ENCODE assay signal across 8 cellular contexts in genomic region chr14:60649815-60650381, GRCh38. TPM values are rescaled to one million over a fixed set of nuclear protein-coding genes. Genes with fewer than 3 reads are reported as not detected.
A peak's percentile ranks its signal among the peaks of the same experiment; 100 is the strongest.
DNase-seq lines count a peak whose midpoint lies in the region; ATAC-seq, FAIRE-seq and TF ChIP-seq lines count a peak whose summit lies in the region.

No MANE protein-coding gene starts in this region.

- no peaks in the 10 kb centered on the region for H3K79me2 ChIP-seq in keratinocyte (ENCODE audit: control insufficient read depth, insufficient read depth, low read length)

- in situ Hi-C loops in ACHN (cut with HindIII; ENCODE audit: low pct_ligation_motif_present, low pct_unique_long_range_greater_than_20kb, low sequenced_read_pairs) = no loop called here

- H3K4me2 ChIP-seq in keratinocyte (ENCODE audit: control insufficient read depth, extremely low read depth, insufficient read depth, low read depth, low read length) = peak overlapping the region; percentile 90

- H3K9me1 ChIP-seq in keratinocyte (ENCODE audit: control insufficient read depth, extremely low read depth, insufficient read depth, low read length) = no peaks in the 10 kb centered on the region

- no peak overlapping the region for H3K9ac ChIP-seq in keratinocyte (ENCODE audit: control insufficient read depth, extremely low read depth, insufficient read depth, low read length)

- DNase-seq in ACHN (peak; percentile 12), HL-60 (ENCODE audit: low read depth in 1 of 2, low spot score in 1 of 2) (no peak), keratinocyte (ENCODE audit: low read depth, low spot score) (no peak), NK-92 (lab: John Stamatoyannopoulos, UW; ENCODE audit: unreplicated experiment) (no peak)
- DNase-seq in NK-92 treated with Interleukin-12 subunit alpha and Interleukin-12 subunit beta, amount 100 ng/mL, for 24 hours (lab: John Stamatoyannopoulos, UW) = no peak

- no peak for TF ChIP-seq CTCF in HL-60 (IDR thresholded peaks at IDR 0.05; ENCODE audit: insufficient read depth, low read length)
- TF ChIP-seq CTCF in WI38 (IDR thresholded peaks at IDR 0.05; ENCODE audit: low read depth, low read length) = no peak
- TF ChIP-seq CTCF in keratinocyte (optimal IDR thresholded peaks at IDR 0.05 in 1 of 3, IDR thresholded peaks at IDR 0.05 in 1 of 3, conservative IDR thresholded peaks at IDR 0.05 in 1 of 3; ENCODE audit: extremely low read depth in 1 of 3, insufficient read depth in 2 of 3, low read length in 3 of 3) = no peak

- H2AFZ ChIP-seq in keratinocyte (ENCODE audit: control insufficient read depth, low read length) = peak overlapping the region; percentile 13

- peaks cover 14% of the 10 kb centered on the region for H3K4me1 ChIP-seq in keratinocyte (ENCODE audit: control insufficient read depth, extremely low read depth, insufficient read depth, low read length)

- no peaks in the 10 kb centered on the region for H3K9me3 ChIP-seq in keratinocyte (ENCODE audit: control insufficient read depth, low read depth, low read length)

- H3K4me3 ChIP-seq in HL-60 (replicated peaks; ENCODE audit: insufficient read depth, low read length) (peak overlapping the region; percentile 37), WI38 (ENCODE audit: low read depth, low read length) (peak overlapping the region; percentile 68), keratinocyte (ENCODE audit: control insufficient read depth in 2 of 3, extremely low read depth in 1 of 3, insufficient read depth in 2 of 3, low read depth in 1 of 3, low read length in 3 of 3) (peak overlapping the region; percentile 36 to 60 (median 56))

- ATAC-seq in HG02970 (IDR thresholded peaks at IDR 0.05; ENCODE audit: low FRiP score, unreplicated experiment) (no peak), GM21619 (IDR thresholded peaks at IDR 0.05; ENCODE audit: unreplicated experiment) (no peak)

- peaks cover 88% of the 10 kb centered on the region for H3K27me3 ChIP-seq in HL-60 (ENCODE audit: insufficient read depth, poor library complexity, severe bottlenecking)
- H3K27me3 ChIP-seq in keratinocyte (ENCODE audit: control insufficient read depth, extremely low read depth, insufficient read depth, low read length) = peaks cover 98% of the 10 kb centered on the region

- H4K20me1 ChIP-seq in keratinocyte (ENCODE audit: control insufficient read depth, extremely low read depth, insufficient read depth, low read length) = peaks cover 3% of the 10 kb centered on the region

- H3K27ac ChIP-seq in HL-60 (replicated peaks) (no peak overlapping the region), keratinocyte (ENCODE audit: control insufficient read depth, insufficient read depth, low read length) (no peak overlapping the region)

- FAIRE-seq in keratinocyte (lab: Jason Lieb, UNC) = no peak

- no peaks in the 10 kb centered on the region for H3K36me3 ChIP-seq in keratinocyte (ENCODE audit: control insufficient read depth in 2 of 2, extremely low read depth in 1 of 2, insufficient read depth in 2 of 2, low read length in 2 of 2)

- dilution Hi-C loops in keratinocyte (cut with MboI; ENCODE audit: extremely low pct_ligation_motif_present, low sequenced_read_pairs) = loop anchor here (25.0 kb wide), 1 partner anchor 562 kb away; no protein-coding TSS in a partner anchor

RNA-seq across cellular contexts. Expression of gene SIX1, which starts 0.6 kb away (rescaled TPM):
- 0.01 to 0.04 TPM in 2 of 3 replicates, not detected in the other for polyA plus RNA-seq in keratinocyte
- polyA plus RNA-seq in keratinocyte (2011; ENCODE audit: low read depth) = not detected
- 0.04 TPM in 1 of 2 replicates, not detected in the other for polyA plus RNA-seq in keratinocyte (2011; cell fraction: cytosol; rRNA removed)
- not detected in 2 replicates for polyA plus RNA-seq in keratinocyte (2011; cell fraction: nucleus; rRNA removed)
- polyA plus RNA-seq in keratinocyte (2012; ENCODE audit: low replicate concordance) = 0.05 TPM in 1 of 2 replicates, not detected in the other
- not detected in 3 replicates for polyA minus RNA-seq in keratinocyte
- polyA minus RNA-seq in keratinocyte (2011; cell fraction: cytosol; rRNA and poly(A)+ RNA removed) = not detected
- not detected in 2 replicates for polyA minus RNA-seq in keratinocyte (2011; cell fraction: nucleus; rRNA and poly(A)+ RNA removed)
